ENCODE assay signal across 24 cellular contexts in the genomic region with DNA sequence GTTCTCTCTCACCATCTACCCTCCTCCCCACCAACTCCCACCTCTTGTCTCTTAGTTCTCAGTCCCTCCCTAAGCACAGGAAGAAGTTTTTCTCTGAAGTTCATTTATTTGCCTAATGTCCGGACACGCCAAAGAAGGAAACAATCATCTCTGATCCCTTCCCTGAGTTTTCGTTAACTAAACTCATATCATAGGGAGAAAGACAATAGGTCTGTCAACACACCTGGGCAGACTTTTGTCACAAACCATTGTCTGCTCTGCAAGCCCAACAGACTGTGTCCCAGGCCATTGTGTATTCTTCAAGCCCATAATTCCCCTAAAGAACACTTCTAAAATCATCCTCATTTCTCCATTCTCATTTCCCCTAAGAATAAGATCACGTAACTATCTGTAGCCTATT.
DNase-seq lines count a peak whose midpoint lies in the region; FAIRE-seq and TF ChIP-seq lines count a peak whose summit lies in the region.
"Had no signal": no experiment of that assay in that cellular context is flagged by ENCODE, and none has a peak within 500 bp of the region (broad histone marks: within the 10 kb centered on the region; RNA-seq: fewer than 3 reads in every experiment).

No MANE protein-coding gene starts in this region.

- H2AK5ac ChIP-seq in H9 (ENCODE audit: insufficient read length, low read length) (no peak overlapping the region), trophoblast cell (ENCODE audit: low read length) (no peak overlapping the region)

- H3K14ac ChIP-seq in H9 (ENCODE audit: insufficient read depth, low read length) (no peak overlapping the region), trophoblast cell (ENCODE audit: low read length) (no peak overlapping the region)

- H3K4me2 ChIP-seq in H9 (ENCODE audit: insufficient read depth, insufficient read length, low read length) (no peak overlapping the region), trophoblast cell (ENCODE audit: low read length) (no peak overlapping the region)
- H3K4me2 ChIP-seq: PC-9 had no signal

- H2BK12ac ChIP-seq in H9 (ENCODE audit: insufficient read length, low read depth, low read length): no peak overlapping the region
- H2BK12ac ChIP-seq in trophoblast cell (ENCODE audit: low read length): no peak overlapping the region

- WGBS in H9 (ENCODE audit: extremely low coverage, insufficient read length, low lambda C conversion rate): no CpG with 5 or more reads among the region's 4 CpGs
- WGBS in trophoblast cell (ENCODE audit: extremely low coverage, insufficient coverage, insufficient read length): no CpG with 5 or more reads among the region's 4 CpGs

- H3K9ac ChIP-seq in H9 (ENCODE audit: extremely low read depth, insufficient read length, low read length): no peak overlapping the region
- H3K9ac ChIP-seq in trophoblast cell (ENCODE audit: low read length): no peak overlapping the region

- H3K18ac ChIP-seq in H9 (ENCODE audit: insufficient read length, low read depth, low read length) (no peak overlapping the region), trophoblast cell (ENCODE audit: low read length) (no peak overlapping the region)

- H3K23ac ChIP-seq in H9 (ENCODE audit: insufficient read length, low read depth, low read length): no peak overlapping the region
- no peak overlapping the region for H3K23ac ChIP-seq in trophoblast cell (ENCODE audit: low read length)

- H3K4me1 Mint-ChIP-seq in H9: peaks cover 23 to 28% of the 10 kb centered on the region in 2 experiments
- H3K4me1 Mint-ChIP-seq: CD4-positive, CD25-positive, alpha-beta regulatory T cell had no signal

- no peaks in the 10 kb centered on the region for H3K23me2 ChIP-seq in H9 (ENCODE audit: insufficient read length, low read depth, low read length, poor library complexity, severe bottlenecking)

- peaks cover 13 to 16% of the 10 kb centered on the region in 2 experiments for H3K9me3 Mint-ChIP-seq in H9

- in situ Hi-C loops in HAP-1 (cut with MboI; ENCODE audit: low sequenced_read_pairs): no loop called here

- peaks cover 2 to 31% (median 23%) of the 10 kb centered on the region in 3 experiments; a peak in 6 of 7 replicates for H3K36me3 Mint-ChIP-seq in H9 (ENCODE audit: insufficient read depth in 1 of 3, low read depth in 3 of 3)
- H3K36me3 Mint-ChIP-seq: CD4-positive, CD25-positive, alpha-beta regulatory T cell had no signal

- H4K12ac ChIP-seq in trophoblast cell (ENCODE audit: low read depth, low read length): no peak overlapping the region

- H3K9me3 ChIP-seq in H9 (ENCODE audit: control insufficient read depth, low read depth, low read length) (no peaks in the 10 kb centered on the region), trophoblast cell (ENCODE audit: insufficient read depth, low read depth, low read length) (no peaks in the 10 kb centered on the region), HAP-1 (no peaks in the 10 kb centered on the region)
- H3K9me3 ChIP-seq: Caco-2 had no signal

- H4K91ac ChIP-seq in H9 (ENCODE audit: insufficient read length, low read depth, low read length) (no peak overlapping the region), trophoblast cell (ENCODE audit: low read depth, low read length) (peak overlapping the region; percentile 57)

- H3K36me3 ChIP-seq in bronchial epithelial cell (ENCODE audit: control insufficient read depth, insufficient read depth, low read length) (no peaks in the 10 kb centered on the region), trophoblast cell (ENCODE audit: control insufficient read depth in 1 of 2, insufficient read depth in 2 of 2, low read length in 2 of 2) (no peaks in the 10 kb centered on the region), HAP-1 (replicated peaks) (no peaks in the 10 kb centered on the region)

- no peak overlapping the region for H2BK15ac ChIP-seq in H9 (ENCODE audit: low read depth, low read length)

- TF ChIP-seq CTCF in H9 (conservative IDR thresholded peaks at IDR 0.05) (no peak), bronchial epithelial cell (IDR thresholded peaks at IDR 0.05; ENCODE audit: insufficient read depth, low read length, severe bottlenecking) (no peak)

- H4K20me1 ChIP-seq in H9 (ENCODE audit: control insufficient read depth, insufficient read depth, insufficient read length): no peaks in the 10 kb centered on the region

- FAIRE-seq in bronchial epithelial cell (lab: Jason Lieb, UNC): peak; percentile 36
- FAIRE-seq: GM12891, HepG2 had no signal

- no peak overlapping the region for H3T11ph ChIP-seq in H9 (ENCODE audit: low read length)

- no peaks in the 10 kb centered on the region for H3K79me1 ChIP-seq in H9 (ENCODE audit: insufficient read depth, low read depth, low read length, poor library complexity, severe bottlenecking)
- peaks cover 2% of the 10 kb centered on the region for H3K79me1 ChIP-seq in trophoblast cell (ENCODE audit: low read length)

- no peak overlapping the region for H3K56ac ChIP-seq in H9 (ENCODE audit: insufficient read length, low read depth, low read length)

- DNase-seq in H9: no peak
- peak; percentile 0 to 5 for DNase-seq in NCI-H1930 (lab: John Stamatoyannopoulos, UW)
- DNase-seq in bronchial epithelial cell (ENCODE audit: low read depth): no peak
- DNase-seq in trophoblast cell: no peak
- DNase-seq in activated CD8-positive, alpha-beta memory T cell treated with anti-CD3 and anti-CD28 coated beads for 24 hours: no peak
- no peak for DNase-seq in HAP-1 (ENCODE audit: low spot score in 2 of 2)
- DNase-seq in GOT3 (lab: John Stamatoyannopoulos, UW): no peak
- DNase-seq: Caco-2; CD4-positive, CD25-positive, alpha-beta regulatory T cell; DMS 273 treated with DMSO at 0.1 percent for 48 hours; H7; KBM-7; MM.1S; NCI-H1092; NCI-H1436; NCI-H2107; NCI-H2227 treated with DMSO at 0.1 percent for 48 hours; NCI-H524; PC-9; RPMI8226; SHP77 had no signal

- H3K27me3 Mint-ChIP-seq in H9 (ENCODE audit: low read depth): no peaks in the 10 kb centered on the region
- H3K27me3 Mint-ChIP-seq: CD4-positive, CD25-positive, alpha-beta regulatory T cell had no signal

- H2BK5ac ChIP-seq in H9 (ENCODE audit: insufficient read length, low read length): no peak overlapping the region
- H2BK5ac ChIP-seq in trophoblast cell (ENCODE audit: low read depth, low read length, poor library complexity): no peak overlapping the region

- H3K4me3 ChIP-seq in bronchial epithelial cell (ENCODE audit: low read depth, low read length) (no peak overlapping the region), trophoblast cell (ENCODE audit: low read depth, low read length) (no peak overlapping the region), HAP-1 (no peak overlapping the region)
- H3K4me3 ChIP-seq: PC-9 had no signal

- peak overlapping the region; percentile 12 to 98 (median 87); a peak in 6 of 7 replicates for H3K27ac Mint-ChIP-seq in H9
- H3K27ac Mint-ChIP-seq: T-helper 1 cell treated with Interleukin-12 subunit alpha and Interleukin-12 subunit beta and Interleukin-4 antibody, amounts not matched to agents 30 μg/mL and 1 μg/mL, for 36 hours had no signal

- H3K4me3 Mint-ChIP-seq in H9: no peak overlapping the region
- H3K4me3 Mint-ChIP-seq: CD4-positive, CD25-positive, alpha-beta regulatory T cell; T-helper 1 cell treated with Interleukin-12 subunit alpha and Interleukin-12 subunit beta and Interleukin-4 antibody, amounts not matched to agents 30 μg/mL and 1 μg/mL, for 36 hours had no signal

- no peak overlapping the region for H2AFZ ChIP-seq in H9 (ENCODE audit: low read length)
- no peak overlapping the region for H2AFZ ChIP-seq in trophoblast cell (ENCODE audit: insufficient read depth, low read length, poor library complexity)
- H2AFZ ChIP-seq: PC-9 had no signal

- H3K27ac ChIP-seq in H9 (ENCODE audit: insufficient read length, low read depth, low read length): peak overlapping the region; percentile 63
- H3K27ac ChIP-seq in trophoblast cell (ENCODE audit: low read depth, low read length): no peak overlapping the region
- H3K27ac ChIP-seq: PC-9 had no signal

- H2BK120ac ChIP-seq in H9 (ENCODE audit: low read depth, low read length, poor library complexity, severe bottlenecking): no peak overlapping the region
- no peak overlapping the region for H2BK120ac ChIP-seq in trophoblast cell (ENCODE audit: insufficient read depth, low read length, poor library complexity)

- H3K27me3 ChIP-seq in H9 (ENCODE audit: insufficient read depth, low read length) (no peaks in the 10 kb centered on the region), bronchial epithelial cell (ENCODE audit: control insufficient read depth, insufficient read depth, low read length) (no peaks in the 10 kb centered on the region), trophoblast cell (ENCODE audit: insufficient read depth, low read length) (no peaks in the 10 kb centered on the region), HAP-1 (ENCODE audit: low read depth) (no peaks in the 10 kb centered on the region)

- no peaks in the 10 kb centered on the region for H3K79me2 ChIP-seq in H9 (ENCODE audit: insufficient read depth, low read length)
- H3K79me2 ChIP-seq in trophoblast cell (ENCODE audit: control insufficient read depth, insufficient read depth, low read length, poor library complexity): no peaks in the 10 kb centered on the region

- no peak overlapping the region for H4K5ac ChIP-seq in H9 (ENCODE audit: insufficient read length, low read depth, low read length)

- no peak overlapping the region for H2BK20ac ChIP-seq in H9 (ENCODE audit: low read depth, low read length, poor library complexity, severe bottlenecking)

- H4K8ac ChIP-seq in H9 (replicated peaks; ENCODE audit: insufficient read length, low read depth, low read length): no peak overlapping the region
- H4K8ac ChIP-seq in trophoblast cell (ENCODE audit: low read depth, low read length): no peak overlapping the region

- H3K4me1 ChIP-seq in H9 (ENCODE audit: insufficient read depth, low read length): no peaks in the 10 kb centered on the region; the same call in 1 of the 2 replicates
- H3K4me1 ChIP-seq in trophoblast cell (ENCODE audit: control insufficient read depth in 1 of 2, insufficient read depth in 2 of 2, low read length in 2 of 2): no peaks in the 10 kb centered on the region
- no peaks in the 10 kb centered on the region for H3K4me1 ChIP-seq in HAP-1
- H3K4me1 ChIP-seq: Caco-2 had no signal

- H3K4ac ChIP-seq in H9 (ENCODE audit: low read depth, low read length) (no peak overlapping the region), trophoblast cell (ENCODE audit: low read depth, low read length) (no peak overlapping the region)

Comparison
In these comparisons a context has a peak if more than half of its experiments do, and no peak if none do; other contexts are left out.
1. DNase-seq: peak in NCI-H1930 (2 of 2); none in H9 (single experiment), bronchial epithelial cell (single experiment), trophoblast cell (0 of 2), activated CD8-positive, alpha-beta memory T cell treated with anti-CD3 and anti-CD28 coated beads for 24 hours (single experiment), HAP-1 (0 of 2) and GOT3 (single experiment).